Comparison of ENCODE assay signal across 1 cellular context in genomic region chr14:88562831-88563686, GRCh38.
A peak's percentile ranks its signal among the peaks of the same experiment; 100 is the strongest.
TF ChIP-seq lines count a peak whose summit lies in the region.

TSS of gene ZC3H14 (plus strand) at chr14:88563037. CDS start at chr14:88563134, 97 bp downstream.

TF ChIP-seq in HepG2, 621 proteins besides CTCF, POLR2A, EP300 and RAD21 (continued from another document and continues in another):
- 0 out of 2 replicates have a peak, but pooled peaks have one; percentile 56 for TF ChIP-seq STAT6 (CRISPR knock-in tag; IDR thresholded peaks at IDR 0.05; ENCODE audit: borderline replicate concordance)
- TF ChIP-seq ZNF143 (CRISPR knock-in tag; IDR thresholded peaks at IDR 0.05): no peak; the same call in 1 of the 2 replicates
- peak; percentile 53; the same call in 1 of the 2 replicates for TF ChIP-seq NFE2L1 (CRISPR knock-in tag; IDR thresholded peaks at IDR 0.05; ENCODE audit: borderline replicate concordance)
- TF ChIP-seq ZNF552 (CRISPR knock-in tag; IDR thresholded peaks at IDR 0.05; ENCODE audit: borderline replicate concordance): peak; percentile 87
- no peak for TF ChIP-seq FOSL1 (CRISPR knock-in tag; IDR thresholded peaks at IDR 0.05; ENCODE audit: borderline replicate concordance)
- peak; percentile 92; the same call in 1 of the 2 replicates for TF ChIP-seq PAX8 (CRISPR knock-in tag; IDR thresholded peaks at IDR 0.05; ENCODE audit: borderline replicate concordance)
- peak; percentile 71 for TF ChIP-seq ZBTB14 (CRISPR knock-in tag; IDR thresholded peaks at IDR 0.05)
- no peak for TF ChIP-seq MAFG (CRISPR knock-in tag; IDR thresholded peaks at IDR 0.05)
- TF ChIP-seq ZFP91 (CRISPR knock-in tag; IDR thresholded peaks at IDR 0.05; ENCODE audit: borderline replicate concordance): peak; percentile 90; the same call in 1 of the 2 replicates
- no peak; the same call in 1 of the 2 replicates for TF ChIP-seq NR1H2 (CRISPR knock-in tag; IDR thresholded peaks at IDR 0.05; ENCODE audit: borderline replicate concordance, low read depth)
- no peak; the same call in 1 of the 2 replicates for TF ChIP-seq ARID5B (CRISPR knock-in tag; IDR thresholded peaks at IDR 0.05)
- TF ChIP-seq ZNF407 (CRISPR knock-in tag; IDR thresholded peaks at IDR 0.05; ENCODE audit: not compliant biosample characterization): peak; percentile 91
- 0 out of 2 replicates have a peak, but pooled peaks have one; percentile 18 for TF ChIP-seq PRDM4 (CRISPR knock-in tag; IDR thresholded peaks at IDR 0.05; ENCODE audit: borderline replicate concordance)
- peak; percentile 92 for TF ChIP-seq SAFB2 (CRISPR knock-in tag; IDR thresholded peaks at IDR 0.05; ENCODE audit: borderline replicate concordance, low read depth)
- no peak for TF ChIP-seq NR3C1 (CRISPR knock-in tag; IDR thresholded peaks at IDR 0.05)
- no peak for TF ChIP-seq PBX2 (CRISPR knock-in tag; IDR thresholded peaks at IDR 0.05)
- TF ChIP-seq KLF6 (CRISPR knock-in tag; IDR thresholded peaks at IDR 0.05): peak; percentile 87; the same call in 1 of the 2 replicates
- TF ChIP-seq ZNF24 (IDR thresholded peaks at IDR 0.05): no peak
- TF ChIP-seq KLF15 (CRISPR knock-in tag; IDR thresholded peaks at IDR 0.05; ENCODE audit: borderline replicate concordance): no peak
- TF ChIP-seq GZF1 (CRISPR knock-in tag; IDR thresholded peaks at IDR 0.05): no peak
- peak; percentile 86 for TF ChIP-seq KDM2A (CRISPR knock-in tag; IDR thresholded peaks at IDR 0.05; ENCODE audit: borderline replicate concordance, low read depth)
- peak; percentile 91 for TF ChIP-seq BCL3 (CRISPR knock-in tag; IDR thresholded peaks at IDR 0.05)
- TF ChIP-seq ZNF354B (CRISPR knock-in tag; IDR thresholded peaks at IDR 0.05): no peak
- TF ChIP-seq ZNF790 (CRISPR knock-in tag; IDR thresholded peaks at IDR 0.05; ENCODE audit: borderline replicate concordance): peak; percentile 97
- TF ChIP-seq RCOR2 (CRISPR knock-in tag; IDR thresholded peaks at IDR 0.05): no peak
- TF ChIP-seq ZNF367 (CRISPR knock-in tag; IDR thresholded peaks at IDR 0.05; ENCODE audit: borderline replicate concordance): peak; percentile 49; the same call in 1 of the 2 replicates
